Comparison of ENCODE assay signal across 9 cellular contexts in the genomic region with DNA sequence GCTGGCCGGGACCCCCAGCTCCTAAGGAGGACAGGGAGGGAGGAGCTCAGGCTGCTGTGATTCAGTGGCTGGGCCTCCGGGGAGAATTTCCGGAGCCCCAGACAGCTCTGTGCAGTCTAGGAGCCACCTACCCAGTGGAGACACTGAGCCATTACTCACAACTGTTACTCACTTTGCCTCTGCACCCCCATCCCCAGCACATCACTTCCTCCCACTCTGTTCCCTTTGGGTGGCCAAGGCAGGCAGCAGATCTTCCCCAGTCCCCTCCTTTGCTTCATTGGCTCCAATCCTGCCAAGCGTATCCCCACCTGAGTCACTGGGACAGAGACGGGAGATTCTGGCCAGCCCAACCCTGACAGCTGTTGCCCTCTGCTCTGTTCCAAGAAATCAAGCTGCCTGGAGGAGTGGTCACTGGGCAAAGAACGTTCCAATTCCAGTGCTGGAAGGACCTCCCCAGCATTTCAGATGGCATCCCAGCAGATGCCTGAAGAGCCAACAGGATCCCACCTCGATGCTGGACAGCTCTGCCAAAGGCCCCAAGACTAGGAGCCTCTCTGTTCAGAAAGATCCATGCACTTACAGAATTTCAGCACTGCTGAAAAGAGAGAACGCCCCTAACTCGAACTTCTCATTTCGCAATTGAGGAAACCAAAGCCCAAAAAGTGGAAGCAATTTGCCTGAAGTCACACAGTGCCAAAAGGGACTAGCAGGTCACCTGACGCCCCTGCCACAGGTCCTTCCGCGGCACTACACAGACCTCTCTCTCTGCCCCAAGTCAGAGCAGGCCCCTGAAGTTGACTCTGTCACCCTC.
DNase-seq lines count a peak whose midpoint lies in the region; ATAC-seq and TF ChIP-seq lines count a peak whose summit lies in the region.
"Had no signal": no experiment of that assay in that cellular context is flagged by ENCODE, and none has a peak within 500 bp of the region (broad histone marks: within the 10 kb centered on the region; RNA-seq: fewer than 3 reads in every experiment).

No MANE protein-coding gene starts in this region.

- H3K4me3 Mint-ChIP-seq in activated T-cell treated with anti-CD3 and anti-CD28 coated beads, Interleukin-2, amount 50 U/mL, for 72 hours: no peak overlapping the region
- H3K4me3 Mint-ChIP-seq in naive thymus-derived CD8-positive, alpha-beta T cell: no peak overlapping the region
- H3K4me3 Mint-ChIP-seq: T-helper 1 cell treated with Interleukin-12 subunit alpha and Interleukin-12 subunit beta and Interleukin-4 antibody, amounts not matched to agents 30 μg/mL and 1 μg/mL, for 36 hours had no signal

- H3K36me3 Mint-ChIP-seq in activated T-cell treated with anti-CD3 and anti-CD28 coated beads, Interleukin-2, amount 50 U/mL, for 72 hours (ENCODE audit: insufficient read depth in 2 of 2): no peaks in the 10 kb centered on the region
- H3K36me3 Mint-ChIP-seq in naive thymus-derived CD8-positive, alpha-beta T cell: no peaks in the 10 kb centered on the region

- H3K4me1 ChIP-seq in thyroid gland: peaks cover 100% of the 10 kb centered on the region in 2 donors

- TF ChIP-seq CTCF in astrocyte of the spinal cord (IDR thresholded peaks at IDR 0.05; ENCODE audit: low read depth, low read length) (no peak), thyroid gland (IDR thresholded peaks at IDR 0.05) (no peak)

- in situ Hi-C loops in astrocyte of the spinal cord (cut with HindIII; ENCODE audit: low sequenced_read_pairs): no loop called here

- H3K27me3 Mint-ChIP-seq in activated T-cell treated with anti-CD3 and anti-CD28 coated beads, Interleukin-2, amount 50 U/mL, for 72 hours (ENCODE audit: low read depth): no peaks in the 10 kb centered on the region
- peaks cover 0 to 22% (median 15%) of the 10 kb centered on the region in 5 donors for H3K27me3 Mint-ChIP-seq in naive thymus-derived CD8-positive, alpha-beta T cell

- no peaks in the 10 kb centered on the region for H3K9me3 Mint-ChIP-seq in activated T-cell treated with anti-CD3 and anti-CD28 coated beads, Interleukin-2, amount 50 U/mL, for 72 hours
- H3K9me3 Mint-ChIP-seq in naive thymus-derived CD8-positive, alpha-beta T cell: no peaks in the 10 kb centered on the region
- H3K9me3 Mint-ChIP-seq: T-helper 1 cell treated with Interleukin-12 subunit alpha and Interleukin-12 subunit beta and Interleukin-4 antibody, amounts not matched to agents 30 μg/mL and 1 μg/mL, for 36 hours had no signal

- no peaks in the 10 kb centered on the region for H3K4me1 Mint-ChIP-seq in activated T-cell treated with anti-CD3 and anti-CD28 coated beads, Interleukin-2, amount 50 U/mL, for 72 hours (ENCODE audit: low read depth)
- H3K4me1 Mint-ChIP-seq in naive thymus-derived CD8-positive, alpha-beta T cell: peaks cover 0 to 7% (median 4%) of the 10 kb centered on the region in 4 donors

- WGBS in thyroid gland, 2 donors: 28 to 32% methylated on average over 12 to 13 of the region's 13 CpGs

- H3K4me3 ChIP-seq in astrocyte of the spinal cord (ENCODE audit: low read depth, low read length): no peak overlapping the region
- H3K4me3 ChIP-seq in thyroid gland (replicated peaks in 1 of 3): no peak overlapping the region

- peak; percentile 56 to 67 for ATAC-seq in activated T-cell treated with anti-CD3 and anti-CD28 coated beads, Interleukin-2, amount 50 U/mL, for 72 hours (replicated peaks in 1 of 2)
- no peak for ATAC-seq in naive thymus-derived CD8-positive, alpha-beta T cell
- ATAC-seq in HG03469 (IDR thresholded peaks at IDR 0.05; ENCODE audit: unreplicated experiment): no peak

- no peak overlapping the region for H3K27ac Mint-ChIP-seq in activated T-cell treated with anti-CD3 and anti-CD28 coated beads, Interleukin-2, amount 50 U/mL, for 72 hours
- H3K27ac Mint-ChIP-seq in naive thymus-derived CD8-positive, alpha-beta T cell: no peak overlapping the region
- H3K27ac Mint-ChIP-seq: T-helper 1 cell treated with Interleukin-12 subunit alpha and Interleukin-12 subunit beta and Interleukin-4 antibody, amounts not matched to agents 30 μg/mL and 1 μg/mL, for 36 hours had no signal

- no peak for DNase-seq in activated T-cell treated with anti-CD3 and anti-CD28 coated beads, Interleukin-2, amount 50 U/mL, for 72 hours
- no peak for DNase-seq in activated T-cell treated with anti-CD3 and anti-CD28 coated beads, Interleukin-2, amount 50 U/mL, for 1 hour
- DNase-seq in astrocyte of the spinal cord (ENCODE audit: low read depth, low spot score): peak; percentile 79
- peak; percentile 47 to 55 for DNase-seq in thyroid gland
- DNase-seq in T-helper 2 cell: no peak
- DNase-seq in naive thymus-derived CD8-positive, alpha-beta T cell: no peak

- H3K27me3 ChIP-seq in layer of hippocampus (ENCODE audit: control insufficient read depth, insufficient read depth, low read length) (no peaks in the 10 kb centered on the region), thyroid gland (no peaks in the 10 kb centered on the region)

- no peaks in the 10 kb centered on the region for H3K9me3 ChIP-seq in thyroid gland

- no peaks in the 10 kb centered on the region for H3K36me3 ChIP-seq in thyroid gland

- intact Hi-C loops in thyroid gland (cut with DNase I): loop anchor here (5.0 kb wide), 1 partner anchor 42 kb away; no protein-coding TSS in a partner anchor

- POLR2A ChIA-PET in naive thymus-derived CD8-positive, alpha-beta T cell (lab: Charles Lee): no interaction called here

- H3K27ac ChIP-seq in layer of hippocampus (ENCODE audit: low read depth, low read length) (peak overlapping the region; percentile 35), thyroid gland (peak overlapping the region; percentile 96 to 99 (median 97))

- TF ChIP-seq POLR2A in thyroid gland (IDR thresholded peaks at IDR 0.05): no peak

Comparison
In these comparisons a context has a peak if more than half of its experiments do, and no peak if none do; other contexts are left out.
1. ATAC-seq: peak in activated T-cell treated with anti-CD3 and anti-CD28 coated beads, Interleukin-2, amount 50 U/mL, for 72 hours (2 of 2); none in naive thymus-derived CD8-positive, alpha-beta T cell (0 of 2) and HG03469 (single experiment).
2. DNase-seq: peak in astrocyte of the spinal cord (single experiment) and thyroid gland (2 of 2); none in activated T-cell treated with anti-CD3 and anti-CD28 coated beads, Interleukin-2, amount 50 U/mL, for 72 hours (0 of 2), activated T-cell treated with anti-CD3 and anti-CD28 coated beads, Interleukin-2, amount 50 U/mL, for 1 hour (single experiment), T-helper 2 cell (0 of 5) and naive thymus-derived CD8-positive, alpha-beta T cell (0 of 10).